Comparison of ENCODE assay signal across 8 cellular contexts in the genomic region with DNA sequence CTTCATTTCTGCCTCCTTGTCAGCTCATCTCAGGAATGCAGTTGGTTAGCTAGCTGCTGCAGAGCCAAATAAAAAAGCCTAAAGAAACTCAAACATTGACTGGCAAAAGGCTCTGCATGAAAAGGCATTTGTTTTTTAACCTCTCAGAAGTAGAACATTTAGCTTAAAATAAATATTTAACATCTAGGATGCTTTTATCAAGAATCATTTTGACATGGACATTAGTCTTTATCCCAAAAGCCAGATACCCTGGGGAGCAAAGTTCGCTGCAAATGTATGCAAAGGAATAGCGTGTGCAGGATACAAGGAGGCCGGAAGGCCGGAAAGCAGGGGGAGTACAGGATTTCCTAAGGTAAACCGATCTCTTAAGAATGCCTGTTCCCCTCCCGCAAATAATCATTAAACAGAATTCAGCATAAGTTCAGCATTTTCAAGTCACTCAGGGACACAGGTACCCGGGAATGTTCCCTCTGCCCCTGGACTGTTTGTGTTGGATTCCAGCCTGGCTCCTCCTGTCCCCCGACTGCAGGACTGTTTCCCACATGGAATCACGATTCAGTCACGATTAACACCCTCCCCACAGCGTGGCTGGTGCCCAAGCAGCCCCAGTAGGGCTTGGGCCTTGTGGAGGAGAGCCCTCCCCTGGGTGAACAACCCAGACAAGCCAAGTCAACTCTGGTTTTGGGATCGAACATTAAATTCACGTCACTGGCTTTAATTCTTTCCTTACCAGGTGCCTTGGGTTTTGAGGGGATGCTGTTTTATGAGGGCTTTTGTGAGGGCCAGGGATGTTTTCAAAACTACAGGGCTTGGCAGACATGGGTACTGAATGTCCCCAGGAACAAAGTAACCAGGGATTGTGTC.
DNase-seq lines count a peak whose midpoint lies in the region; ATAC-seq and TF ChIP-seq lines count a peak whose summit lies in the region.

No MANE protein-coding gene starts in this region.

- no peak for ATAC-seq in activated naive CD8-positive, alpha-beta T cell treated with anti-CD3 and anti-CD28 coated beads, Interleukin-2, amount 50 U/mL, for 24 hours
- peak in 1 of 2 donors; percentile 28 for ATAC-seq in left cardiac atrium
- ATAC-seq in GM21528 (IDR thresholded peaks at IDR 0.05; ENCODE audit: low FRiP score, unreplicated experiment) = no peak
- no peak for ATAC-seq in GM18867 (IDR thresholded peaks at IDR 0.05; ENCODE audit: unreplicated experiment)
- no peak for ATAC-seq in HG03025 (IDR thresholded peaks at IDR 0.05; ENCODE audit: low FRiP score, unreplicated experiment)

- H3K23ac ChIP-seq in H9 (ENCODE audit: insufficient read length, low read depth, low read length) = no peak overlapping the region

- no peak overlapping the region for H2BK120ac ChIP-seq in H9 (ENCODE audit: low read depth, low read length, poor library complexity, severe bottlenecking)

- H3K14ac ChIP-seq in H9 (ENCODE audit: insufficient read depth, low read length) = no peak overlapping the region; the same call in 1 of the 2 replicates

- no peak overlapping the region for H3K4me3 Mint-ChIP-seq in H9
- H3K4me3 Mint-ChIP-seq in activated naive CD8-positive, alpha-beta T cell treated with anti-CD3 and anti-CD28 coated beads, Interleukin-2, amount 50 U/mL, for 24 hours = peak overlapping the region; percentile 16

- DNase-seq in H9 = no peak
- no peak for DNase-seq in activated naive CD8-positive, alpha-beta T cell treated with anti-CD3 and anti-CD28 coated beads, Interleukin-2, amount 50 U/mL, for 24 hours
- peak; percentile 48 for DNase-seq in left cardiac atrium
- no peak for DNase-seq in sigmoid colon
- DNase-seq in inferior parietal cortex (ENCODE audit: extremely low spot score) = no peak

- no peak overlapping the region for H3K4me2 ChIP-seq in H9 (ENCODE audit: insufficient read depth, insufficient read length, low read length)

- no peak overlapping the region for H2BK12ac ChIP-seq in H9 (ENCODE audit: insufficient read length, low read depth, low read length)

- no peaks in the 10 kb centered on the region for H3K36me3 ChIP-seq in sigmoid colon

- peaks cover 0 to 2% (median 0%) of the 10 kb centered on the region in 3 experiments; a peak in 1 of 7 replicates for H3K36me3 Mint-ChIP-seq in H9 (ENCODE audit: insufficient read depth in 1 of 3, low read depth in 3 of 3)
- peaks cover 14% of the 10 kb centered on the region for H3K36me3 Mint-ChIP-seq in activated naive CD8-positive, alpha-beta T cell treated with anti-CD3 and anti-CD28 coated beads, Interleukin-2, amount 50 U/mL, for 24 hours (ENCODE audit: low read depth)

- peaks cover 1% of the 10 kb centered on the region; the same call in 1 of the 2 replicates for H3K27me3 Mint-ChIP-seq in H9 (ENCODE audit: low read depth)
- no peaks in the 10 kb centered on the region for H3K27me3 Mint-ChIP-seq in activated naive CD8-positive, alpha-beta T cell treated with anti-CD3 and anti-CD28 coated beads, Interleukin-2, amount 50 U/mL, for 24 hours

- no peak overlapping the region for H2AK5ac ChIP-seq in H9 (ENCODE audit: insufficient read length, low read length)

- H3K9me3 Mint-ChIP-seq in H9 = peaks cover 3 to 6% of the 10 kb centered on the region in 2 experiments; a peak in 4 of 5 replicates
- H3K9me3 Mint-ChIP-seq in activated naive CD8-positive, alpha-beta T cell treated with anti-CD3 and anti-CD28 coated beads, Interleukin-2, amount 50 U/mL, for 24 hours = peaks cover 4% of the 10 kb centered on the region

- no peaks in the 10 kb centered on the region for H3K79me2 ChIP-seq in H9 (ENCODE audit: insufficient read depth, low read length)

- H4K91ac ChIP-seq in H9 (ENCODE audit: insufficient read length, low read depth, low read length) = no peak overlapping the region

- H3K4ac ChIP-seq in H9 (ENCODE audit: low read depth, low read length) = no peak overlapping the region

- TF ChIP-seq POLR2A in sigmoid colon (IDR thresholded peaks at IDR 0.05) = no peak

- no peak overlapping the region for H3K56ac ChIP-seq in H9 (ENCODE audit: insufficient read length, low read depth, low read length)

- H3K18ac ChIP-seq in H9 (ENCODE audit: insufficient read length, low read depth, low read length) = no peak overlapping the region

- H3K4me1 ChIP-seq in H9 (ENCODE audit: insufficient read depth, low read length) = no peaks in the 10 kb centered on the region; the same call in 1 of the 2 replicates
- peaks cover 0 to 29% (median 16%) of the 10 kb centered on the region in 4 donors for H3K4me1 ChIP-seq in sigmoid colon

- H3K23me2 ChIP-seq in H9 (ENCODE audit: insufficient read length, low read depth, low read length, poor library complexity, severe bottlenecking) = no peaks in the 10 kb centered on the region

- H3K4me3 ChIP-seq in sigmoid colon = no peak overlapping the region

- no peak overlapping the region for H4K5ac ChIP-seq in H9 (ENCODE audit: insufficient read length, low read depth, low read length)

- H3K27ac ChIP-seq in H9 (ENCODE audit: insufficient read length, low read depth, low read length) = no peak overlapping the region
- H3K27ac ChIP-seq in sigmoid colon = peak overlapping the region in 3 of 4 donors; percentile 13 to 66 (median 47)

- H4K8ac ChIP-seq in H9 (replicated peaks; ENCODE audit: insufficient read length, low read depth, low read length) = no peak overlapping the region

- no CpG with 5 or more reads among the region's 13 CpGs for WGBS in H9 (ENCODE audit: extremely low coverage, insufficient read length, low lambda C conversion rate)
- 70 to 74% methylated on average over 13 of the region's 13 CpGs for WGBS in sigmoid colon, 2 donors

- no peaks in the 10 kb centered on the region for H3K79me1 ChIP-seq in H9 (ENCODE audit: insufficient read depth, low read depth, low read length, poor library complexity, severe bottlenecking)

- H2BK20ac ChIP-seq in H9 (ENCODE audit: low read depth, low read length, poor library complexity, severe bottlenecking) = no peak overlapping the region

- H3K27me3 ChIP-seq in H9 (ENCODE audit: insufficient read depth, low read length) (no peaks in the 10 kb centered on the region), sigmoid colon (no peaks in the 10 kb centered on the region)

- no peak for TF ChIP-seq EP300 in sigmoid colon (IDR thresholded peaks at IDR 0.05)

- peak overlapping the region; percentile 58 to 77 (median 61); a peak in 5 of 7 replicates for H3K27ac Mint-ChIP-seq in H9
- peak overlapping the region; percentile 97 for H3K27ac Mint-ChIP-seq in activated naive CD8-positive, alpha-beta T cell treated with anti-CD3 and anti-CD28 coated beads, Interleukin-2, amount 50 U/mL, for 24 hours

- H2BK15ac ChIP-seq in H9 (ENCODE audit: low read depth, low read length) = no peak overlapping the region

- H3K4me1 Mint-ChIP-seq in H9 = peaks cover 36 to 39% of the 10 kb centered on the region in 2 experiments
- peaks cover 75% of the 10 kb centered on the region for H3K4me1 Mint-ChIP-seq in activated naive CD8-positive, alpha-beta T cell treated with anti-CD3 and anti-CD28 coated beads, Interleukin-2, amount 50 U/mL, for 24 hours

- H2AFZ ChIP-seq in H9 (ENCODE audit: low read length) = no peak overlapping the region

- no peak for TF ChIP-seq CTCF in H9 (conservative IDR thresholded peaks at IDR 0.05)
- TF ChIP-seq CTCF in sigmoid colon (IDR thresholded peaks at IDR 0.05) = no peak

- no peak overlapping the region for H3T11ph ChIP-seq in H9 (ENCODE audit: low read length)

- H4K20me1 ChIP-seq in H9 (ENCODE audit: control insufficient read depth, insufficient read depth, insufficient read length) = no peaks in the 10 kb centered on the region

- H2BK5ac ChIP-seq in H9 (ENCODE audit: insufficient read length, low read length) = no peak overlapping the region

- H3K9me3 ChIP-seq in H9 (ENCODE audit: control insufficient read depth, low read depth, low read length) (no peaks in the 10 kb centered on the region), sigmoid colon (no peaks in the 10 kb centered on the region)

- intact Hi-C loops in left cardiac atrium (cut with DNase I) (no loop called here), sigmoid colon (cut with DNase I) (no loop called here)

- H3K9ac ChIP-seq in H9 (ENCODE audit: extremely low read depth, insufficient read length, low read length) = no peak overlapping the region
